In genomic region chr3:177193706-177194268, GRCh38 we compare ENCODE assay signal across 9 cellular contexts. TPM values are rescaled to one million over a fixed set of nuclear protein-coding genes. Genes with fewer than 3 reads are reported as not detected.
DNase-seq lines count a peak whose midpoint lies in the region; ATAC-seq and TF ChIP-seq lines count a peak whose summit lies in the region.
"Had no signal": no experiment of that assay in that cellular context is flagged by ENCODE, and none has a peak within 500 bp of the region (broad histone marks: within the 10 kb centered on the region; RNA-seq: fewer than 3 reads in every experiment).

No MANE protein-coding gene starts in this region.

- WGBS in trophoblast cell (ENCODE audit: extremely low coverage, insufficient coverage, insufficient read length) = no CpG with 5 or more reads among the region's 8 CpGs

- H3K27me3 ChIP-seq in GM06990 (replicated peaks; ENCODE audit: control insufficient read depth, insufficient read depth, low read length) (no peaks in the 10 kb centered on the region), trophoblast cell (ENCODE audit: insufficient read depth, low read length) (no peaks in the 10 kb centered on the region), Caco-2 (replicated peaks; ENCODE audit: control insufficient read depth, insufficient read depth, low read length) (no peaks in the 10 kb centered on the region)

- no peak overlapping the region for H4K8ac ChIP-seq in trophoblast cell (ENCODE audit: low read depth, low read length)

- intact Hi-C loops in Caco-2 (cut with micrococcal nuclease; ENCODE audit: unreplicated experiment) = loop anchor here (2.0 to 10.0 kb wide), 2 partner anchors 143 to 1191 kb away; no protein-coding TSS in a partner anchor

- no peak for ATAC-seq in HG02642 (IDR thresholded peaks at IDR 0.05; ENCODE audit: poor library complexity, unreplicated experiment)

- no peak overlapping the region for H3K9ac ChIP-seq in trophoblast cell (ENCODE audit: low read length)

- H2AK5ac ChIP-seq in trophoblast cell (ENCODE audit: low read length) = no peak overlapping the region

- H3K9me3 Mint-ChIP-seq in Caco-2 (ENCODE audit: unreplicated experiment) = no peaks in the 10 kb centered on the region

- CTCF ChIA-PET in Caco-2 (lab: Charles Lee) = no interaction called here

- H4K12ac ChIP-seq in trophoblast cell (ENCODE audit: low read depth, low read length) = no peak overlapping the region

- no peak for DNase-seq in GM06990 (ENCODE audit: extremely low read depth, insufficient read length)
- peak; percentile 71 for DNase-seq in NCI-H1436 (lab: John Stamatoyannopoulos, UW)
- DNase-seq in coronary artery (ENCODE audit: low spot score) = no peak
- no peak for DNase-seq in trophoblast cell
- no peak for DNase-seq in kidney glomerular epithelial cell (lab: John Stamatoyannopoulos, UW)
- DNase-seq in GM13976 (ENCODE audit: low spot score) = no peak
- DNase-seq in Caco-2 = no peak
- DNase-seq: NCI-H1694 had no signal

- H3K36me3 ChIP-seq in GM06990 (ENCODE audit: control insufficient read depth, insufficient read depth, low read length) = no peaks in the 10 kb centered on the region
- H3K36me3 ChIP-seq in trophoblast cell (ENCODE audit: control insufficient read depth in 1 of 2, insufficient read depth in 2 of 2, low read length in 2 of 2) = peaks cover 0 to 1% of the 10 kb centered on the region in 2 experiments
- H3K36me3 ChIP-seq in Caco-2 (ENCODE audit: control insufficient read depth, insufficient read depth, low read length) = no peaks in the 10 kb centered on the region

- no peak overlapping the region for H2BK5ac ChIP-seq in trophoblast cell (ENCODE audit: low read depth, low read length, poor library complexity)

- H2AFZ ChIP-seq in trophoblast cell (ENCODE audit: insufficient read depth, low read length, poor library complexity) = no peak overlapping the region

- TF ChIP-seq CTCF in GM06990 (IDR thresholded peaks at IDR 0.05; ENCODE audit: insufficient read depth, low read length, poor library complexity, severe bottlenecking) (no peak), coronary artery (IDR thresholded peaks at IDR 0.05) (no peak), GM13976 (IDR thresholded peaks at IDR 0.05; ENCODE audit: borderline replicate concordance, control extremely low read depth, extremely low read depth, insufficient read depth, missing control alignments) (no peak), Caco-2 (IDR thresholded peaks at IDR 0.05; ENCODE audit: insufficient read depth in 1 of 2, low read depth in 1 of 2, low read length in 1 of 2, severe bottlenecking in 1 of 2, unreplicated experiment in 1 of 2) (no peak)

- H2BK12ac ChIP-seq in trophoblast cell (ENCODE audit: low read length) = no peak overlapping the region

- no peak overlapping the region for H2BK120ac ChIP-seq in trophoblast cell (ENCODE audit: insufficient read depth, low read length, poor library complexity)

- peak overlapping the region; percentile 13 for H3K4ac ChIP-seq in trophoblast cell (ENCODE audit: low read depth, low read length)

- H3K79me1 ChIP-seq in trophoblast cell (ENCODE audit: low read length) = peaks cover 18% of the 10 kb centered on the region

- BruUV-seq in Caco-2 (replicated peaks; lab: Mats Ljungman, UMichigan) = no TSS peak

- peak overlapping the region; percentile 6 for H3K4me2 ChIP-seq in trophoblast cell (ENCODE audit: low read length)

- H3K27ac Mint-ChIP-seq in Caco-2 (ENCODE audit: unreplicated experiment) = no peak overlapping the region

- POLR2A ChIA-PET in Caco-2 (lab: Charles Lee) = interaction anchor here (0.6 kb wide), 1 partner anchor 67 kb away, joined by 4 read pairs; no protein-coding TSS in a partner anchor

- no peak overlapping the region for H3K18ac ChIP-seq in trophoblast cell (ENCODE audit: low read length)

- in situ Hi-C loops in GM13976 (cut with MboI; ENCODE audit: low sequenced_read_pairs, unreplicated experiment) = loop anchor here (10.0 kb wide), 1 partner anchor 161 kb away; no protein-coding TSS in a partner anchor

- H3K14ac ChIP-seq in trophoblast cell (ENCODE audit: low read length) = no peak overlapping the region

- H3K9me3 ChIP-seq in trophoblast cell (ENCODE audit: insufficient read depth, low read depth, low read length) = no peaks in the 10 kb centered on the region
- H3K9me3 ChIP-seq in Caco-2 = no peaks in the 10 kb centered on the region

- peak overlapping the region; percentile 42 to 58 for H3K27ac ChIP-seq in coronary artery
- H3K27ac ChIP-seq in trophoblast cell (ENCODE audit: low read depth, low read length) = no peak overlapping the region

- no peaks in the 10 kb centered on the region for H3K27me3 Mint-ChIP-seq in Caco-2 (ENCODE audit: insufficient read depth, unreplicated experiment)

- H3K4me3 ChIP-seq in GM06990 (replicated peaks; ENCODE audit: low read depth, low read length) (peak overlapping the region; percentile 90), coronary artery (peak overlapping the region; percentile 98), trophoblast cell (ENCODE audit: low read depth, low read length) (no peak overlapping the region), Caco-2 (ENCODE audit: low read depth, low read length) (no peak overlapping the region)

- H4K91ac ChIP-seq in trophoblast cell (ENCODE audit: low read depth, low read length) = no peak overlapping the region

- H3K4me1 ChIP-seq in trophoblast cell (ENCODE audit: control insufficient read depth in 1 of 2, insufficient read depth in 2 of 2, low read length in 2 of 2) (peaks cover 0 to 1% of the 10 kb centered on the region in 2 experiments), Caco-2 (peaks cover 15% of the 10 kb centered on the region)

- peaks cover 27% of the 10 kb centered on the region for H3K79me2 ChIP-seq in trophoblast cell (ENCODE audit: control insufficient read depth, insufficient read depth, low read length, poor library complexity)

- no peak overlapping the region for H3K23ac ChIP-seq in trophoblast cell (ENCODE audit: low read length)

- peaks cover 22% of the 10 kb centered on the region for H3K36me3 Mint-ChIP-seq in Caco-2 (ENCODE audit: insufficient read depth, unreplicated experiment)

- peaks cover 24% of the 10 kb centered on the region for H3K4me1 Mint-ChIP-seq in Caco-2 (ENCODE audit: low read depth, unreplicated experiment)

- no peak overlapping the region for H3K4me3 Mint-ChIP-seq in Caco-2 (ENCODE audit: unreplicated experiment)

RNA-seq across cellular contexts. Expression of gene TBL1XR1, which starts 3.5 kb away (rescaled TPM):
- 50.0 and 57.9 TPM in 2 replicates for polyA plus RNA-seq in trophoblast cell (2013)
- 127 and 140 TPM in 2 replicates for total RNA-seq in Caco-2 (2022)

Comparison
In these comparisons a context has a peak if more than half of its experiments do, and no peak if none do; other contexts are left out.
1. H3K4me3 ChIP-seq: peak in GM06990 (single experiment) and coronary artery (single experiment); none in trophoblast cell (single experiment) and Caco-2 (single experiment).